22 cellular contexts compared by ENCODE assay signal in genomic region chr2:171072164-171072563, GRCh38.
"Had no signal": no experiment of that assay in that cellular context is flagged by ENCODE, and none has a peak within 500 bp of the region (broad histone marks: within the 10 kb centered on the region; RNA-seq: fewer than 3 reads in every experiment).

No MANE protein-coding gene starts in this region.

- H3K9me3 ChIP-seq: esophagus muscularis mucosa, gastrocnemius medialis, lower lobe of right lung had no signal

- H3K27ac ChIP-seq: coronary artery, dorsolateral prefrontal cortex, esophagus muscularis mucosa, foreskin keratinocyte, gastrocnemius medialis, heart right ventricle, left lung, lower lobe of right lung had no signal

- H3K4me3 ChIP-seq: coronary artery, dorsolateral prefrontal cortex, esophagus muscularis mucosa, gastrocnemius medialis, heart right ventricle, left lung, lower lobe of right lung had no signal

- FAIRE-seq: endothelial cell of umbilical vein, kidney had no signal

- DNase-seq: dermis blood vessel endothelial cell; dorsolateral prefrontal cortex; effector CD4-positive, alpha-beta T cell; effector memory CD4-positive, alpha-beta T cell; foreskin keratinocyte; gastrocnemius medialis; glutamatergic neuron; head of caudate nucleus; heart right ventricle; hippocampal formation; immature natural killer cell; islet precursor cell; kidney; kidney glomerular epithelial cell; left lung; left ventricle myocardium superior; lower lobe of right lung; mesenchymal stem cell; naive thymus-derived CD4-positive, alpha-beta T cell had no signal

- H3K27me3 ChIP-seq: dorsolateral prefrontal cortex, esophagus muscularis mucosa, foreskin keratinocyte, gastrocnemius medialis, heart right ventricle, left lung had no signal

- H3K4me1 ChIP-seq: esophagus muscularis mucosa, gastrocnemius medialis, heart right ventricle, left lung, lower lobe of right lung had no signal

- H3K36me3 ChIP-seq: gastrocnemius medialis had no signal

- ATAC-seq: foreskin keratinocyte; gastrocnemius medialis; heart right ventricle; left lung; left ventricle myocardium superior; lower lobe of right lung; naive thymus-derived CD4-positive, alpha-beta T cell had no signal
